ENCODE assay signal across 1 cellular context in the genomic region with DNA sequence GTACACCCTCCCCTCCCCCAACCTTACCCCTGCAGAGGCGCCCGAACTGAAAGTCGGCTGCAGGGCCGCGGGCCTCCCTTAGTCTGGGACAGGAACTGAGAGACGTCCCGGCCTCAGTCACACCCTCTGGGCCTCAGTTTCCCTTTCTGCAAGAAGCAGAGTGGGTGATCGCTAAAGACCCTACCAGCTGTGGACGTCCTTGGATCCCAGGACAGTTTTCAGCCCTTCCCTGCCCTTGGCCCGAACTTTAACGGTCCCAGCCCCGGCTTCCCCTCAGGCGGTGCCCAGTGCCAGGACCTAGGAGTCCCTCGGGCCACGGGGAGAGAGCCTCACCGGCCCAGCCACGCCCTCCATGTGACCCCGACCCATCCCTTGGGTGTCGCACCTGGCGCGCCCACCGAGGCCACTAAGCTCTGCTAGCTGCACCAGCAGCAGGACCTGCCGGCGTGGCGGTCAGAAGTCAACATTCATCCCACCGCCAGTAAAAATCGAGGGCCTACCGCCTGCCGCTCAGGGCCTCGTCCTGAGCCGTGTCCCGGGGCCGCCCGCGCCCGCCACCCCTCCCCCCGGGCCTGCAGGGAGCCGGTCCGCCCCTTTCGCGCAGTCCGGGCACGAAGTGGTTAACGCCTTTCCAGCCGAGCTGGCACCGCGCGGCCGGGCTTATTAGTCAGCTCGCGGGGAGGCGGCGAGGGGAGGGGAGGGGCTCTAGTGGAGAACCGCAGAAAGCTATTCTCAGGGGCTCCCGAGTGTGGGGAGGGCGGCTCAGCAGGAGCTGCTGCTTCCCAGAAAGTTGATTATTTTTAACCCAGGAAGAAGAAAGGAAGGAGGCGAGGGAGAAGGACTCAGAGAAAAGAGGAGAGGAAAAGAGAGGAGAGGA.
TF ChIP-seq lines count a peak whose summit lies in the region.

No MANE protein-coding gene starts in this region.

TF ChIP-seq in HepG2, 621 proteins besides CTCF, POLR2A, EP300 and RAD21 (continued from another document and continues in another):
- peak; percentile 31; the same call in 1 of the 2 replicates for TF ChIP-seq ZBTB38 (CRISPR knock-in tag; IDR thresholded peaks at IDR 0.05)
- 0 out of 2 replicates have a peak, but pooled peaks have one; percentile 41 for TF ChIP-seq ARHGAP35 (CRISPR knock-in tag; IDR thresholded peaks at IDR 0.05; ENCODE audit: borderline replicate concordance)
- no peak for TF ChIP-seq ZNF558 (CRISPR knock-in tag; IDR thresholded peaks at IDR 0.05; ENCODE audit: borderline replicate concordance)
- TF ChIP-seq, protein P1, sequence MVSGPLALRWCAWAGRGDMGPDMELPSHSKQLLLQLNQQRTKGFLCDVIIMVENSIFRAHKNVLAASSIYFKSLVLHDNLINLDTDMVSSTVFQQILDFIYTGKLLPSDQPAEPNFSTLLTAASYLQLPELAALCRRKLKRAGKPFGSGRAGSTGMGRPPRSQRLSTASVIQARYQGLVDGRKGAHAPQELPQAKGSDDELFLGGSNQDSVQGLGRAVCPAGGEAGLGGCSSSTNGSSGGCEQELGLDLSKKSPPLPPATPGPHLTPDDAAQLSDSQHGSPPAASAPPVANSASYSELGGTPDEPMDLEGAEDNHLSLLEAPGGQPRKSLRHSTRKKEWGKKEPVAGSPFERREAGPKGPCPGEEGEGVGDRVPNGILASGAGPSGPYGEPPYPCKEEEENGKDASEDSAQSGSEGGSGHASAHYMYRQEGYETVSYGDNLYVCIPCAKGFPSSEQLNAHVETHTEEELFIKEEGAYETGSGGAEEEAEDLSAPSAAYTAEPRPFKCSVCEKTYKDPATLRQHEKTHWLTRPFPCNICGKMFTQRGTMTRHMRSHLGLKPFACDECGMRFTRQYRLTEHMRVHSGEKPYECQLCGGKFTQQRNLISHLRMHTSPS (CRISPR knock-in tag; IDR thresholded peaks at IDR 0.05; ENCODE audit: low read depth) = peak; percentile 60; the same call in 1 of the 2 replicates
- TF ChIP-seq PITX1 (CRISPR knock-in tag; IDR thresholded peaks at IDR 0.05) = peak; percentile 23; the same call in 1 of the 2 replicates
- TF ChIP-seq ZNF616 (CRISPR knock-in tag; IDR thresholded peaks at IDR 0.05; ENCODE audit: low read depth) = 0 out of 2 replicates have a peak, but pooled peaks have one; percentile 38
- no peak for TF ChIP-seq GRHL1 (CRISPR knock-in tag; conservative IDR thresholded peaks at IDR 0.05)
- TF ChIP-seq ZNF510 (CRISPR knock-in tag; IDR thresholded peaks at IDR 0.05; ENCODE audit: low read depth) = no peak
- TF ChIP-seq PCBP1 (IDR thresholded peaks at IDR 0.05; ENCODE audit: borderline replicate concordance, low read depth, low read length) = 0 out of 2 replicates have a peak, but pooled peaks have one; percentile 14
- TF ChIP-seq, protein P2, sequence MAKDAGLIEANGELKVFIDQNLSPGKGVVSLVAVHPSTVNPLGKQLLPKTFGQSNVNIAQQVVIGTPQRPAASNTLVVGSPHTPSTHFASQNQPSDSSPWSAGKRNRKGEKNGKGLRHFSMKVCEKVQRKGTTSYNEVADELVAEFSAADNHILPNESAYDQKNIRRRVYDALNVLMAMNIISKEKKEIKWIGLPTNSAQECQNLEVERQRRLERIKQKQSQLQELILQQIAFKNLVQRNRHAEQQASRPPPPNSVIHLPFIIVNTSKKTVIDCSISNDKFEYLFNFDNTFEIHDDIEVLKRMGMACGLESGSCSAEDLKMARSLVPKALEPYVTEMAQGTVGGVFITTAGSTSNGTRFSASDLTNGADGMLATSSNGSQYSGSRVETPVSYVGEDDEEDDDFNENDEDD (CRISPR knock-in tag; IDR thresholded peaks at IDR 0.05; ENCODE audit: borderline replicate concordance) = peak; percentile 71
- TF ChIP-seq ZNF619 (CRISPR knock-in tag; IDR thresholded peaks at IDR 0.05) = 0 out of 2 replicates have a peak, but pooled peaks have one; percentile 61
- TF ChIP-seq, protein P3, sequence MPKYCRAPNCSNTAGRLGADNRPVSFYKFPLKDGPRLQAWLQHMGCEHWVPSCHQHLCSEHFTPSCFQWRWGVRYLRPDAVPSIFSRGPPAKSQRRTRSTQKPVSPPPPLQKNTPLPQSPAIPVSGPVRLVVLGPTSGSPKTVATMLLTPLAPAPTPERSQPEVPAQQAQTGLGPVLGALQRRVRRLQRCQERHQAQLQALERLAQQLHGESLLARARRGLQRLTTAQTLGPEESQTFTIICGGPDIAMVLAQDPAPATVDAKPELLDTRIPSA (CRISPR knock-in tag; IDR thresholded peaks at IDR 0.05; ENCODE audit: borderline replicate concordance) = 0 out of 2 replicates have a peak, but pooled peaks have one; percentile 67
- TF ChIP-seq ZNF737 (CRISPR knock-in tag; IDR thresholded peaks at IDR 0.05; ENCODE audit: borderline replicate concordance) = no peak
- TF ChIP-seq, protein P4, sequence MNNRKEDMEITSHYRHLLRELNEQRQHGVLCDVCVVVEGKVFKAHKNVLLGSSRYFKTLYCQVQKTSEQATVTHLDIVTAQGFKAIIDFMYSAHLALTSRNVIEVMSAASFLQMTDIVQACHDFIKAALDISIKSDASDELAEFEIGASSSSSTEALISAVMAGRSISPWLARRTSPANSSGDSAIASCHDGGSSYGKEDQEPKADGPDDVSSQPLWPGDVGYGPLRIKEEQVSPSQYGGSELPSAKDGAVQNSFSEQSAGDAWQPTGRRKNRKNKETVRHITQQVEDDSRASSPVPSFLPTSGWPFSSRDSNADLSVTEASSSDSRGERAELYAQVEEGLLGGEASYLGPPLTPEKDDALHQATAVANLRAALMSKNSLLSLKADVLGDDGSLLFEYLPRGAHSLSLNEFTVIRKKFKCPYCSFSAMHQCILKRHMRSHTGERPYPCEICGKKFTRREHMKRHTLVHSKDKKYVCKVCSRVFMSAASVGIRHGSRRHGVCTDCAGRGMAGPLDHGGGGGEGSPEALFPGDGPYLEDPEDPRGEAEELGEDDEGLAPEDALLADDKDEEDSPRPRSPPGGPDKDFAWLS (CRISPR knock-in tag; IDR thresholded peaks at IDR 0.05; ENCODE audit: borderline replicate concordance) = 0 out of 2 replicates have a peak, but pooled peaks have one; percentile 12
- TF ChIP-seq MTF2 (CRISPR knock-in tag; IDR thresholded peaks at IDR 0.05; ENCODE audit: borderline replicate concordance) = peak; percentile 57; the same call in 1 of the 2 replicates
- peak; percentile 82; the same call in 1 of the 2 replicates for TF ChIP-seq MTA1 (CRISPR knock-in tag; IDR thresholded peaks at IDR 0.05; ENCODE audit: borderline replicate concordance)
- TF ChIP-seq ZNF709 (CRISPR knock-in tag; IDR thresholded peaks at IDR 0.05) = peak; percentile 88
- no peak for TF ChIP-seq ZNF672 (CRISPR knock-in tag; IDR thresholded peaks at IDR 0.05)
- TF ChIP-seq NFIC (IDR thresholded peaks at IDR 0.05; ENCODE audit: low read length) = no peak
- TF ChIP-seq NR2F1 (CRISPR knock-in tag; IDR thresholded peaks at IDR 0.05) = peak; percentile 80 to 88; a peak in 3 of 4 replicates
- TF ChIP-seq KDM3A (CRISPR knock-in tag; IDR thresholded peaks at IDR 0.05; ENCODE audit: low read depth) = peak; percentile 93
- no peak for TF ChIP-seq ZFAT (CRISPR knock-in tag; conservative IDR thresholded peaks at IDR 0.05)
- peak; percentile 77 for TF ChIP-seq RBFOX2 (IDR thresholded peaks at IDR 0.05; ENCODE audit: low read depth, low read length)
- no peak for TF ChIP-seq TEAD2 (CRISPR knock-in tag; IDR thresholded peaks at IDR 0.05)
- TF ChIP-seq, protein P5, sequence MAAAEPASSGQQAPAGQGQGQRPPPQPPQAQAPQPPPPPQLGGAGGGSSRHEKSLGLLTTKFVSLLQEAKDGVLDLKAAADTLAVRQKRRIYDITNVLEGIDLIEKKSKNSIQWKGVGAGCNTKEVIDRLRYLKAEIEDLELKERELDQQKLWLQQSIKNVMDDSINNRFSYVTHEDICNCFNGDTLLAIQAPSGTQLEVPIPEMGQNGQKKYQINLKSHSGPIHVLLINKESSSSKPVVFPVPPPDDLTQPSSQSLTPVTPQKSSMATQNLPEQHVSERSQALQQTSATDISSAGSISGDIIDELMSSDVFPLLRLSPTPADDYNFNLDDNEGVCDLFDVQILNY (CRISPR knock-in tag; conservative IDR thresholded peaks at IDR 0.05) = peak; percentile 48; the same call in 1 of the 2 replicates
- TF ChIP-seq ZNF460 (CRISPR knock-in tag; IDR thresholded peaks at IDR 0.05; ENCODE audit: borderline replicate concordance) = peak; percentile 17; the same call in 1 of the 2 replicates
- TF ChIP-seq ZNF451 (CRISPR knock-in tag; IDR thresholded peaks at IDR 0.05) = peak; percentile 78; the same call in 1 of the 2 replicates
- peak; percentile 13; the same call in 1 of the 2 replicates for TF ChIP-seq TAF1 (CRISPR knock-in tag; IDR thresholded peaks at IDR 0.05)
- TF ChIP-seq NCOA2 (CRISPR knock-in tag; IDR thresholded peaks at IDR 0.05) = peak; percentile 37
- TF ChIP-seq ZNF598 (CRISPR knock-in tag; IDR thresholded peaks at IDR 0.05; ENCODE audit: borderline replicate concordance) = peak; percentile 11; the same call in 1 of the 2 replicates
- no peak for TF ChIP-seq U2AF2 (IDR thresholded peaks at IDR 0.05; ENCODE audit: low read depth, low read length)
- no peak for TF ChIP-seq SOX13 (IDR thresholded peaks at IDR 0.05)
- peak in 1 of 2 experiments; percentile 45; a peak in 2 of 4 replicates for TF ChIP-seq SOX13 (CRISPR knock-in tag; conservative IDR thresholded peaks at IDR 0.05 in 1 of 2, IDR thresholded peaks at IDR 0.05 in 1 of 2)
- TF ChIP-seq POLR2G (IDR thresholded peaks at IDR 0.05; ENCODE audit: low read depth, low read length) = peak; percentile 64
- TF ChIP-seq ZNF10 (CRISPR knock-in tag; IDR thresholded peaks at IDR 0.05; ENCODE audit: borderline replicate concordance, low read depth) = no peak
- TF ChIP-seq, protein P6, sequence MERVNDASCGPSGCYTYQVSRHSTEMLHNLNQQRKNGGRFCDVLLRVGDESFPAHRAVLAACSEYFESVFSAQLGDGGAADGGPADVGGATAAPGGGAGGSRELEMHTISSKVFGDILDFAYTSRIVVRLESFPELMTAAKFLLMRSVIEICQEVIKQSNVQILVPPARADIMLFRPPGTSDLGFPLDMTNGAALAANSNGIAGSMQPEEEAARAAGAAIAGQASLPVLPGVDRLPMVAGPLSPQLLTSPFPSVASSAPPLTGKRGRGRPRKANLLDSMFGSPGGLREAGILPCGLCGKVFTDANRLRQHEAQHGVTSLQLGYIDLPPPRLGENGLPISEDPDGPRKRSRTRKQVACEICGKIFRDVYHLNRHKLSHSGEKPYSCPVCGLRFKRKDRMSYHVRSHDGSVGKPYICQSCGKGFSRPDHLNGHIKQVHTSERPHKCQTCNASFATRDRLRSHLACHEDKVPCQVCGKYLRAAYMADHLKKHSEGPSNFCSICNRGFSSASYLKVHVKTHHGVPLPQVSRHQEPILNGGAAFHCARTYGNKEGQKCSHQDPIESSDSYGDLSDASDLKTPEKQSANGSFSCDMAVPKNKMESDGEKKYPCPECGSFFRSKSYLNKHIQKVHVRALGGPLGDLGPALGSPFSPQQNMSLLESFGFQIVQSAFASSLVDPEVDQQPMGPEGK (CRISPR knock-in tag; IDR thresholded peaks at IDR 0.05) = peak; percentile 88
- TF ChIP-seq FOXP4 (CRISPR knock-in tag; IDR thresholded peaks at IDR 0.05) = peak; percentile 58; the same call in 1 of the 2 replicates
- TF ChIP-seq ZSCAN25 (CRISPR knock-in tag; IDR thresholded peaks at IDR 0.05) = peak; percentile 79
